In genomic region chr1:39214021-39214713, GRCh38 we compare ENCODE assay signal across 8 cellular contexts. TPM values are rescaled to one million over a fixed set of nuclear protein-coding genes. Genes with fewer than 3 reads are reported as not detected.
A peak's percentile ranks its signal among the peaks of the same experiment; 100 is the strongest.
DNase-seq lines count a peak whose midpoint lies in the region; ATAC-seq lines count a peak whose summit lies in the region.

No MANE protein-coding gene starts in this region.

- no peak for ATAC-seq in GM21515 (IDR thresholded peaks at IDR 0.05; ENCODE audit: unreplicated experiment)
- no peak for ATAC-seq in GM18868 (IDR thresholded peaks at IDR 0.05; ENCODE audit: unreplicated experiment)

- H3K9me3 ChIP-seq in HUES48 (ENCODE audit: control insufficient read depth, insufficient read depth, low read length) (no peaks in the 10 kb centered on the region), adipocyte (ENCODE audit: control insufficient read depth, low read length) (no peaks in the 10 kb centered on the region), iPS-20b (ENCODE audit: insufficient read depth, low read depth, low read length) (no peaks in the 10 kb centered on the region), skeletal muscle tissue (ENCODE audit: control insufficient read depth in 3 of 3, low read length in 3 of 3) (no peaks in the 10 kb centered on the region)

- H3K9ac ChIP-seq in HUES48 (ENCODE audit: low read depth, low read length) (no peak overlapping the region), adipocyte (ENCODE audit: low read length) (no peak overlapping the region), iPS-20b (ENCODE audit: low read depth, low read length) (peak overlapping the region; percentile 7; the same call in 1 of the 2 replicates), skeletal muscle tissue (ENCODE audit: low read depth in 1 of 3, low read length in 3 of 3) (peak overlapping the region in 2 of 3 donors; percentile 38 to 60)

- H3K27ac ChIP-seq in HUES48 (ENCODE audit: low read depth, low read length) = peak overlapping the region; percentile 52
- H3K27ac ChIP-seq in iPS-20b (ENCODE audit: low read length) = no peak overlapping the region
- peak overlapping the region; percentile 34 for H3K27ac ChIP-seq in skeletal muscle tissue (ENCODE audit: low read depth, low read length)

- DNase-seq in adipocyte (ENCODE audit: low read depth) = peak; percentile 69
- no peak for DNase-seq in NCI-H345 treated with DMSO at 0.1 percent for 48 hours (lab: John Stamatoyannopoulos, UW; ENCODE audit: unreplicated experiment)
- no peak for DNase-seq in ureter (ENCODE audit: low spot score)

- no peaks in the 10 kb centered on the region for H3K36me3 ChIP-seq in HUES48 (ENCODE audit: control insufficient read depth, insufficient read depth, low read length)
- H3K36me3 ChIP-seq in adipocyte (ENCODE audit: control insufficient read depth, insufficient read depth, low read length, severe bottlenecking) = peaks cover 2% of the 10 kb centered on the region
- H3K36me3 ChIP-seq in iPS-20b (ENCODE audit: insufficient read depth, low read depth, low read length) = no peaks in the 10 kb centered on the region
- H3K36me3 ChIP-seq in skeletal muscle tissue (ENCODE audit: control insufficient read depth in 3 of 3, insufficient read depth in 3 of 3, low read length in 3 of 3) = no peaks in the 10 kb centered on the region

- no peak overlapping the region for H3K4me3 ChIP-seq in HUES48 (ENCODE audit: low read depth, low read length)
- H3K4me3 ChIP-seq in adipocyte (ENCODE audit: low read length) = no peak overlapping the region
- H3K4me3 ChIP-seq in iPS-20b (ENCODE audit: low read length) = no peak overlapping the region
- H3K4me3 ChIP-seq in skeletal muscle tissue (ENCODE audit: low read length in 3 of 3) = no peak overlapping the region

- peaks cover 27% of the 10 kb centered on the region for H3K4me1 ChIP-seq in HUES48 (ENCODE audit: control insufficient read depth, insufficient read depth, low read length)
- H3K4me1 ChIP-seq in adipocyte (ENCODE audit: control insufficient read depth, insufficient read depth, low read length) = peaks cover 21% of the 10 kb centered on the region
- peaks cover 36% of the 10 kb centered on the region for H3K4me1 ChIP-seq in iPS-20b (ENCODE audit: insufficient read depth, low read length)
- peaks cover 14 to 23% (median 20%) of the 10 kb centered on the region in 3 donors for H3K4me1 ChIP-seq in skeletal muscle tissue (ENCODE audit: control insufficient read depth in 3 of 3, insufficient read depth in 3 of 3, low read length in 3 of 3)

- H3K27me3 ChIP-seq in HUES48 (ENCODE audit: control insufficient read depth, insufficient read depth, low read length) (no peaks in the 10 kb centered on the region), adipocyte (replicated peaks; ENCODE audit: control insufficient read depth, insufficient read depth, low read length) (no peaks in the 10 kb centered on the region), iPS-20b (ENCODE audit: insufficient read depth, low read length) (no peaks in the 10 kb centered on the region), skeletal muscle tissue (ENCODE audit: control insufficient read depth in 3 of 3, insufficient read depth in 3 of 3, low read length in 3 of 3) (no peaks in the 10 kb centered on the region)

RNA-seq across cellular contexts. Expression of gene MACF1, which starts 9.7 kb away (rescaled TPM):
- total RNA-seq in skeletal muscle tissue = 226 TPM
- total RNA-seq in ureter = 353 TPM

Comparison
In these comparisons a context has a peak if more than half of its experiments do, and no peak if none do; other contexts are left out.
1. H3K9ac ChIP-seq: peak in iPS-20b (single experiment) and skeletal muscle tissue (2 of 3); none in HUES48 (single experiment) and adipocyte (single experiment).